In the genomic region with DNA sequence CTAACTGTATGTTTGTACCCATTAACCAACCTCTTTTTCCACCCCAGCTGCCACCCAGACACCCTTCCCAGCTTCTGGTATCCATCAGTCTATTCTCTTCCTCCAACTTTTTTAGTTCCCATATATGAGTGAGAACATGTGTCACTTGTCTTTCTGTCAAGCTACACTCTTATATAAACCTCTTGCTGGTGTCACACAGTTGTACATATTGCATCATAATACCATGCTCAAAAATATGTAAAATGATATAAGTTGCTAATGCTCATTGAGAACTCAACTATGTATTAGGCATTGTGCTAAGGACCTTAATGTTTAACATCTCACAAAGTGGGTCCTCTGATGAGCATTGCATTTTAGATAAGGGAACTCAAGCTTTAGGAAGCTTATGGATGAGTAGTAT, we compare ENCODE assay signal across 35 cellular contexts.
"Had no signal": no experiment of that assay in that cellular context is flagged by ENCODE, and none has a peak within 500 bp of the region (broad histone marks: within the 10 kb centered on the region; RNA-seq: fewer than 3 reads in every experiment).

No MANE protein-coding gene starts in this region.

- H3K36me3 ChIP-seq: MG63 had no signal

- DNase-seq: Karpas-422, Kasumi-1, MG63, MM.1S, MV-4-11, NCI-H1048, NCI-H1092, NCI-H1092 treated with DMSO at 0.1 percent for 48 hours, NCI-H1105, NCI-H1105 treated with DMSO at 0.1 percent for 48 hours, NCI-H1417, NCI-H1417 treated with DMSO at 0.1 percent for 48 hours, NCI-H1436, NCI-H1436 treated with DMSO at 0.1 percent for 48 hours, NCI-H146, NCI-H1694, NCI-H1694 treated with DMSO at 0.1 percent for 48 hours, NCI-H187, NCI-H187 treated with DMSO at 0.1 percent for 48 hours, NCI-H1930, NCI-H2029, NCI-H2029 treated with DMSO at 0.1 percent for 48 hours, NCI-H2081, NCI-H2081 treated with DMSO at 0.1 percent for 48 hours, NCI-H2107, NCI-H2171, NCI-H2171 treated with DMSO at 0.1 percent for 48 hours, NCI-H2227 treated with DMSO at 0.1 percent for 48 hours, NCI-H226, NCI-H345, NCI-H446, NCI-H446 treated with DMSO at 0.1 percent for 48 hours, NCI-H510A, NCI-H510A treated with DMSO at 0.1 percent for 48 hours, NCI-H524 had no signal

- H3K9me3 ChIP-seq: MG63 had no signal

- H3K4me3 ChIP-seq: MG63 had no signal

- H3K27me3 ChIP-seq: MG63 had no signal
